Comparison of ENCODE assay signal across 27 cellular contexts in the genomic region with DNA sequence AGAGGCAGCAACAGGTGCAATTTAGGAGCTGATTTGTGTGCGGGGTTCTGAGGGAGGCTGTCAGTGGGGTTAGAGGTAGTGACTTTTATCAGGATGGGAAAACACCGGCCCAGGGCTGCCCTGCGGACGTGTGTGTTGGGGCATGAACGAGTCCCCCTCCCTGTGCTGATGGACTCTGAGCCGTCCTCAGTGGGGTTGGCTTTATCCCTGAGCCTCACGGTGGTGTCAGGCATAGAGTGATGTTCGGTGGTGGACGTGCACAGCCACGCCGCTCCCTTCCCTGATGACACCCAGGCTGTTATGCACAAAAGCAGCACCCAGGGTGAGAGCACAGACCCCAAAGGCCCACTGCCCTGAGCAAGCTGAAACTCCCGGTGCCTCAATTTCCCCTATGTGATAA.
A peak's percentile ranks its signal among the peaks of the same experiment; 100 is the strongest.
DNase-seq lines count a peak whose midpoint lies in the region; ATAC-seq, FAIRE-seq and TF ChIP-seq lines count a peak whose summit lies in the region.
"Had no signal": no experiment of that assay in that cellular context is flagged by ENCODE, and none has a peak within 500 bp of the region (broad histone marks: within the 10 kb centered on the region; RNA-seq: fewer than 3 reads in every experiment).

No MANE protein-coding gene starts in this region.

- no TSS peak for BruUV-seq in HepG2 (replicated peaks; lab: Mats Ljungman, UMichigan)

- FAIRE-seq in HepG2 (lab: Jason Lieb, UNC) = no peak
- FAIRE-seq: endometrium had no signal

- H3K27ac Mint-ChIP-seq in GM23338 = no peak overlapping the region
- H3K27ac Mint-ChIP-seq: activated CD4-positive, alpha-beta memory T cell treated with anti-CD3 and anti-CD28 coated beads, Interleukin-2, amount 10 ng/mL, durations not matched to agents 7 days and 5 days; activated naive CD4-positive, alpha-beta T cell treated with anti-CD3 and anti-CD28 coated beads for 36 hours; CD14-positive monocyte; natural killer cell treated with Interleukin-12 subunit alpha and Interleukin-12 subunit beta and Interleukin-15 and Interleukin-18, amount 100 ng/mL, for 72 hours; stimulated activated effector memory CD8-positive, alpha-beta T cell treated with anti-CD3 and anti-CD28 coated beads, Interleukin-12 subunit alpha, Interleukin-12 subunit beta, amount 100 ng/mL, for 72 hours; T-helper 17 cell had no signal

- POLR2A ChIA-PET in HepG2 (lab: Yijun Ruan, JAX) = no interaction called here

- no peaks in the 10 kb centered on the region for H3F3A ChIP-seq in GM23338 (replicated peaks; ENCODE audit: low read depth)

- no peak overlapping the region for H3K9ac ChIP-seq in HepG2 (ENCODE audit: insufficient read depth, low read depth, low read length)
- H3K9ac ChIP-seq: parathyroid adenoma had no signal

- no peak overlapping the region; the same call in 1 of the 2 replicates for H3K4me2 ChIP-seq in HepG2 (ENCODE audit: low read depth, low read length)
- no peak overlapping the region for H3K4me2 ChIP-seq in GM23338

- TF ChIP-seq EP300 in HepG2 (IDR thresholded peaks at IDR 0.05; ENCODE audit: low read depth in 2 of 2, low read length in 2 of 2) (no peak), HepG2 (CRISPR knock-in tag; IDR thresholded peaks at IDR 0.05; ENCODE audit: borderline replicate concordance) (no peak), sigmoid colon (IDR thresholded peaks at IDR 0.05) (no peak)

- in situ Hi-C loops in HepG2 (cut with HindIII; ENCODE audit: extremely low pct_ligation_motif_present, low pct_unique_long_range_greater_than_20kb) = no loop called here

- no peaks in the 10 kb centered on the region for H3K36me3 ChIP-seq in Peyer's patch
- H3K36me3 ChIP-seq in HepG2 (replicated peaks in 1 of 2; ENCODE audit: control insufficient read depth in 1 of 2, insufficient read depth in 2 of 2, low read length in 2 of 2) = no peaks in the 10 kb centered on the region
- no peaks in the 10 kb centered on the region for H3K36me3 ChIP-seq in sigmoid colon
- no peaks in the 10 kb centered on the region for H3K36me3 ChIP-seq in GM23338 (ENCODE audit: insufficient read depth)
- H3K36me3 ChIP-seq: esophagus squamous epithelium had no signal

- H3K79me2 ChIP-seq in HepG2 (ENCODE audit: insufficient read depth, low read length) (no peaks in the 10 kb centered on the region), GM23338 (replicated peaks; ENCODE audit: insufficient read depth) (no peaks in the 10 kb centered on the region)
- H3K79me2 ChIP-seq: parathyroid adenoma had no signal

- H4K20me1 ChIP-seq in HepG2 (ENCODE audit: insufficient read depth, low read length) (no peaks in the 10 kb centered on the region), GM23338 (replicated peaks; ENCODE audit: insufficient read depth) (no peaks in the 10 kb centered on the region)

- 0 out of 3 replicates have a peak, but pooled peaks cover 3% of the 10 kb centered on the region for H3K4me1 Mint-ChIP-seq in GM23338
- H3K4me1 Mint-ChIP-seq: activated CD4-positive, alpha-beta memory T cell treated with anti-CD3 and anti-CD28 coated beads, Interleukin-2, amount 10 ng/mL, durations not matched to agents 7 days and 5 days; CD14-positive monocyte; stimulated activated effector memory CD8-positive, alpha-beta T cell treated with anti-CD3 and anti-CD28 coated beads, Interleukin-12 subunit alpha, Interleukin-12 subunit beta, amount 100 ng/mL, for 72 hours; T-helper 17 cell had no signal

- H3K27ac ChIP-seq in Peyer's patch = no peak overlapping the region
- no peak overlapping the region for H3K27ac ChIP-seq in HepG2 (ENCODE audit: extremely low read length, insufficient read depth, low read length)
- H3K27ac ChIP-seq in sigmoid colon = no peak overlapping the region
- no peak overlapping the region for H3K27ac ChIP-seq in GM23338 (ENCODE audit: low read depth)
- H3K27ac ChIP-seq: esophagus squamous epithelium, parathyroid adenoma had no signal

- H3K4me3 Mint-ChIP-seq in GM23338 = no peak overlapping the region
- H3K4me3 Mint-ChIP-seq: activated CD4-positive, alpha-beta memory T cell treated with anti-CD3 and anti-CD28 coated beads, Interleukin-2, amount 10 ng/mL, durations not matched to agents 7 days and 5 days; activated naive CD4-positive, alpha-beta T cell treated with anti-CD3 and anti-CD28 coated beads for 36 hours; natural killer cell treated with Interleukin-12 subunit alpha and Interleukin-12 subunit beta and Interleukin-15 and Interleukin-18, amount 100 ng/mL, for 72 hours; stimulated activated effector memory CD8-positive, alpha-beta T cell treated with anti-CD3 and anti-CD28 coated beads, Interleukin-12 subunit alpha, Interleukin-12 subunit beta, amount 100 ng/mL, for 72 hours; T-helper 17 cell had no signal

- peaks cover 7% of the 10 kb centered on the region for H3K27me3 Mint-ChIP-seq in GM23338 (ENCODE audit: insufficient read depth, low read depth, poor library complexity)
- H3K27me3 Mint-ChIP-seq: activated CD4-positive, alpha-beta memory T cell treated with anti-CD3 and anti-CD28 coated beads, Interleukin-2, amount 10 ng/mL, durations not matched to agents 7 days and 5 days; natural killer cell treated with Interleukin-12 subunit alpha and Interleukin-12 subunit beta and Interleukin-15 and Interleukin-18, amount 100 ng/mL, for 72 hours had no signal

- WGBS in HepG2 (ENCODE audit: low lambda C conversion rate) = 0% methylated on average over 1 of the region's 12 CpGs
- WGBS in sigmoid colon, 2 donors = 76 to 85% methylated on average over 12 of the region's 12 CpGs

- H2AFZ ChIP-seq in HepG2 (ENCODE audit: low read length) (no peak overlapping the region), GM23338 (no peak overlapping the region)
- H2AFZ ChIP-seq: parathyroid adenoma had no signal

- no peaks in the 10 kb centered on the region for H3K9me3 Mint-ChIP-seq in GM23338
- H3K9me3 Mint-ChIP-seq: activated CD4-positive, alpha-beta memory T cell treated with anti-CD3 and anti-CD28 coated beads, Interleukin-2, amount 10 ng/mL, durations not matched to agents 7 days and 5 days; activated naive CD4-positive, alpha-beta T cell treated with anti-CD3 and anti-CD28 coated beads for 36 hours; CD14-positive monocyte; natural killer cell treated with Interleukin-12 subunit alpha and Interleukin-12 subunit beta and Interleukin-15 and Interleukin-18, amount 100 ng/mL, for 72 hours; stimulated activated effector memory CD8-positive, alpha-beta T cell treated with anti-CD3 and anti-CD28 coated beads, Interleukin-12 subunit alpha, Interleukin-12 subunit beta, amount 100 ng/mL, for 72 hours had no signal

- H3K4me1 ChIP-seq in Peyer's patch (no peaks in the 10 kb centered on the region), HepG2 (ENCODE audit: insufficient read depth, low read length) (peaks cover 17% of the 10 kb centered on the region), sigmoid colon (no peaks in the 10 kb centered on the region), GM23338 (ENCODE audit: insufficient read depth) (no peaks in the 10 kb centered on the region)
- H3K4me1 ChIP-seq: esophagus squamous epithelium, parathyroid adenoma had no signal

- CTCF ChIA-PET in HepG2 (lab: Yijun Ruan, JAX; ENCODE audit: low intra/inter-chr PET ratio, low total read pairs) = no interaction called here

- ATAC-seq in HepG2 (no peak; the same call in 2 of the 3 replicates), GM21619 (IDR thresholded peaks at IDR 0.05; ENCODE audit: unreplicated experiment) (no peak), GM23338 (no peak)
- ATAC-seq: activated CD4-positive, CD25-positive, alpha-beta regulatory T cell treated with anti-CD3 and anti-CD28 coated beads, Interleukin-2, amount 50 U/mL, for 24 hours; mucosa of descending colon; SK-N-SH treated with all-trans-retinoic acid at 6 μM for 48 hours; stimulated activated effector memory CD8-positive, alpha-beta T cell treated with anti-CD3 and anti-CD28 coated beads, Interleukin-12 subunit alpha, Interleukin-12 subunit beta, amount 100 ng/mL, for 72 hours; T-helper 17 cell had no signal

- H3K4me3 ChIP-seq in Peyer's patch (no peak overlapping the region), HepG2 (replicated peaks in 1 of 3; ENCODE audit: insufficient read depth in 1 of 3, low read depth in 2 of 3, low read length in 3 of 3) (no peak overlapping the region), sigmoid colon (no peak overlapping the region), GM23338 (no peak overlapping the region)
- H3K4me3 ChIP-seq: esophagus squamous epithelium, mucosa of descending colon had no signal

- DNase-seq in activated CD8-positive, alpha-beta memory T cell treated with anti-CD3 and anti-CD28 coated beads for 24 hours = peak; percentile 21
- DNase-seq in activated CD8-positive, alpha-beta memory T cell treated with anti-CD3 and anti-CD28 coated beads, Interleukin-2, amount 50 U/mL, for 4 hours = no peak
- DNase-seq in Peyer's patch = peak in 2 of 3 donors; percentile 8 to 36
- DNase-seq in HepG2 (ENCODE audit: low spot score) = no peak
- peak; percentile 57 for DNase-seq in sigmoid colon
- no peak for DNase-seq in middle frontal gyrus (ENCODE audit: extremely low spot score, low spot score)
- no peak for DNase-seq in GM23338 (ENCODE audit: low spot score)
- DNase-seq: 8988T; activated CD4-positive, alpha-beta memory T cell treated with anti-CD3 and anti-CD28 coated beads, Interleukin-2, amount 10 ng/mL, durations not matched to agents 7 days and 5 days; activated naive CD4-positive, alpha-beta T cell treated with anti-CD3 and anti-CD28 coated beads for 36 hours; esophagus squamous epithelium; foreskin melanocyte; hypothalamus; Karpas-422; NCI-H1436 treated with DMSO at 0.1 percent for 48 hours; NCI-H82; stimulated activated CD4-positive, alpha-beta T cell treated with anti-CD3 and anti-CD28 coated beads, Interleukin-4, amount 100 ng/mL, for 24 hours; T-helper 17 cell had no signal

- H3K36me3 Mint-ChIP-seq in GM23338 (ENCODE audit: low read depth) = no peaks in the 10 kb centered on the region
- H3K36me3 Mint-ChIP-seq: CD14-positive monocyte; natural killer cell treated with Interleukin-12 subunit alpha and Interleukin-12 subunit beta and Interleukin-15 and Interleukin-18, amount 100 ng/mL, for 72 hours; stimulated activated effector memory CD8-positive, alpha-beta T cell treated with anti-CD3 and anti-CD28 coated beads, Interleukin-12 subunit alpha, Interleukin-12 subunit beta, amount 100 ng/mL, for 72 hours had no signal

- H3K9me2 ChIP-seq in GM23338 (ENCODE audit: insufficient read depth) = no peaks in the 10 kb centered on the region

- H3K9me3 ChIP-seq in Peyer's patch = no peaks in the 10 kb centered on the region
- H3K9me3 ChIP-seq in HepG2 (ENCODE audit: low read length) = no peaks in the 10 kb centered on the region
- H3K9me3 ChIP-seq in sigmoid colon = no peaks in the 10 kb centered on the region
- H3K9me3 ChIP-seq: esophagus squamous epithelium, mucosa of descending colon had no signal

- TF ChIP-seq CTCF in Peyer's patch (IDR thresholded peaks at IDR 0.05) (no peak), HepG2 (CRISPR knock-in tag; IDR thresholded peaks at IDR 0.05) (no peak), sigmoid colon (IDR thresholded peaks at IDR 0.05) (no peak), GM23338 (conservative IDR thresholded peaks at IDR 0.05; ENCODE audit: low read depth in 2 of 2) (no peak)

- intact Hi-C loops in HepG2 (cut with micrococcal nuclease; ENCODE audit: unreplicated experiment) = no loop called here
- intact Hi-C loops in sigmoid colon (cut with DNase I) = no loop called here

- TF ChIP-seq POLR2A in Peyer's patch (IDR thresholded peaks at IDR 0.05) (no peak), HepG2 (IDR thresholded peaks at IDR 0.05; ENCODE audit: insufficient read depth in 1 of 2, low read depth in 2 of 2, low read length in 2 of 2) (no peak), sigmoid colon (IDR thresholded peaks at IDR 0.05) (no peak)

- no peaks in the 10 kb centered on the region for H3K27me3 ChIP-seq in Peyer's patch
- peaks cover 17 to 88% of the 10 kb centered on the region in 2 experiments; a peak in 4 of 5 replicates for H3K27me3 ChIP-seq in HepG2 (ENCODE audit: control insufficient read depth in 1 of 2, insufficient read depth in 2 of 2, low read length in 2 of 2)
- H3K27me3 ChIP-seq in sigmoid colon = no peaks in the 10 kb centered on the region
- H3K27me3 ChIP-seq in GM23338 (ENCODE audit: insufficient read depth) = no peaks in the 10 kb centered on the region

- TF ChIP-seq RAD21 in HepG2 (CRISPR knock-in tag; IDR thresholded peaks at IDR 0.05) = no peak

Comparison
In these comparisons a context has a peak if more than half of its experiments do, and no peak if none do; other contexts are left out.
1. DNase-seq: peak in activated CD8-positive, alpha-beta memory T cell treated with anti-CD3 and anti-CD28 coated beads for 24 hours (single experiment), Peyer's patch (2 of 3) and sigmoid colon (single experiment); none in activated CD8-positive, alpha-beta memory T cell treated with anti-CD3 and anti-CD28 coated beads, Interleukin-2, amount 50 U/mL, for 4 hours (single experiment), HepG2 (single experiment), middle frontal gyrus (single experiment) and GM23338 (single experiment).